ENCODE assay signal across 8 cellular contexts in genomic region chr1:42931911-42932422, GRCh38. TPM values are rescaled to one million over a fixed set of nuclear protein-coding genes. Genes with fewer than 3 reads are reported as not detected.
A peak's percentile ranks its signal among the peaks of the same experiment; 100 is the strongest.
DNase-seq lines count a peak whose midpoint lies in the region; ATAC-seq lines count a peak whose summit lies in the region.

No MANE protein-coding gene starts in this region.

- H3K4me3 Mint-ChIP-seq in activated naive CD8-positive, alpha-beta T cell treated with anti-CD3 and anti-CD28 coated beads for 36 hours: peak overlapping the region; percentile 41

- H3K36me3 Mint-ChIP-seq in activated naive CD8-positive, alpha-beta T cell treated with anti-CD3 and anti-CD28 coated beads for 36 hours: peaks cover 52% of the 10 kb centered on the region

- ATAC-seq in HG03103 (IDR thresholded peaks at IDR 0.05; ENCODE audit: low read depth, unreplicated experiment): peak; percentile 45

- peaks cover 67% of the 10 kb centered on the region for H3K4me1 Mint-ChIP-seq in activated naive CD8-positive, alpha-beta T cell treated with anti-CD3 and anti-CD28 coated beads for 36 hours

- H3K27me3 Mint-ChIP-seq in activated naive CD8-positive, alpha-beta T cell treated with anti-CD3 and anti-CD28 coated beads for 36 hours: no peaks in the 10 kb centered on the region

- peak in 2 of 3 experiments; percentile 22 to 24 for DNase-seq in NCI-H1417 (lab: John Stamatoyannopoulos, UW)
- DNase-seq in NCI-H1417 treated with DMSO at 0.1 percent for 48 hours (lab: John Stamatoyannopoulos, UW): no peak
- peak; percentile 42 to 95 (median 67) for DNase-seq in T-helper 1 cell
- peak; percentile 77 for DNase-seq in activated naive CD8-positive, alpha-beta T cell treated with anti-CD3 and anti-CD28 coated beads for 36 hours
- DNase-seq in mesenteric fat pad (ENCODE audit: low spot score): peak; percentile 90
- peak; percentile 82 for DNase-seq in stimulated activated CD8-positive, alpha-beta memory T cell treated with anti-CD3 and anti-CD28 coated beads, Interleukin-4, amount 100 ng/mL, for 48 hours
- DNase-seq in dermis blood vessel endothelial cell: no peak

- H3K27ac Mint-ChIP-seq in activated naive CD8-positive, alpha-beta T cell treated with anti-CD3 and anti-CD28 coated beads for 36 hours: peak overlapping the region; percentile 89

- no peaks in the 10 kb centered on the region for H3K9me3 Mint-ChIP-seq in activated naive CD8-positive, alpha-beta T cell treated with anti-CD3 and anti-CD28 coated beads for 36 hours

RNA-seq across cellular contexts. Expression of gene SLC2A1, which starts 26.7 kb away (rescaled TPM):
- 100 to 1,000 TPM; 105 to 114 TPM for total RNA-seq in activated naive CD8-positive, alpha-beta T cell treated with anti-CD3 and anti-CD28 coated beads for 36 hours
- total RNA-seq in mesenteric fat pad (16.3 TPM), dermis blood vessel endothelial cell (28.6 and 38.3 TPM in 2 replicates)

Comparison
In these comparisons a context has a peak if more than half of its experiments do, and no peak if none do; other contexts are left out.
1. DNase-seq: peak in NCI-H1417 (2 of 3), T-helper 1 cell (5 of 5), activated naive CD8-positive, alpha-beta T cell treated with anti-CD3 and anti-CD28 coated beads for 36 hours (single experiment), mesenteric fat pad (single experiment) and stimulated activated CD8-positive, alpha-beta memory T cell treated with anti-CD3 and anti-CD28 coated beads, Interleukin-4, amount 100 ng/mL, for 48 hours (single experiment); none in NCI-H1417 treated with DMSO at 0.1 percent for 48 hours (single experiment) and dermis blood vessel endothelial cell (single experiment).